ENCODE assay signal across 2 cellular contexts in the genomic region with DNA sequence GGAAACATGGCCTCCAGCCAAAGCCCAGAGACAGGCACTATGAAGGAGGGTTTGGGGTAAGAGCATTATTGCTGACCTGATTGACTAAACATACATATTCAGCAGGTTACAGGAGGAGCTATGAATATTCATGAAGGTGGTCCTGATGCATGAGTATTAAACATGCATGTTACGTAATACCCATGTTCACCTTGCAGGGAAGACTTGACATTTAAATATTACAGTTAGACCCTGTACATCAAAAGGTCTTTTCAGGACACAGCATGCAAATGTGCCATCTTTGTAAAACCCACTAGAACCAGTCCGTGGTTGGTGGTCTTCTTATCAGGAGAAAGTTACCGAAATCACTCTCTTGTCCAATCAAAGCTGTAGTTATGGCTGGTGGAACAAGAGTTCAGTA.
TF ChIP-seq lines count a peak whose summit lies in the region.

No MANE protein-coding gene starts in this region.

TF ChIP-seq in Ishikawa, 13 proteins besides CTCF, POLR2A, EP300 and RAD21:
- TF ChIP-seq, protein P1, sequence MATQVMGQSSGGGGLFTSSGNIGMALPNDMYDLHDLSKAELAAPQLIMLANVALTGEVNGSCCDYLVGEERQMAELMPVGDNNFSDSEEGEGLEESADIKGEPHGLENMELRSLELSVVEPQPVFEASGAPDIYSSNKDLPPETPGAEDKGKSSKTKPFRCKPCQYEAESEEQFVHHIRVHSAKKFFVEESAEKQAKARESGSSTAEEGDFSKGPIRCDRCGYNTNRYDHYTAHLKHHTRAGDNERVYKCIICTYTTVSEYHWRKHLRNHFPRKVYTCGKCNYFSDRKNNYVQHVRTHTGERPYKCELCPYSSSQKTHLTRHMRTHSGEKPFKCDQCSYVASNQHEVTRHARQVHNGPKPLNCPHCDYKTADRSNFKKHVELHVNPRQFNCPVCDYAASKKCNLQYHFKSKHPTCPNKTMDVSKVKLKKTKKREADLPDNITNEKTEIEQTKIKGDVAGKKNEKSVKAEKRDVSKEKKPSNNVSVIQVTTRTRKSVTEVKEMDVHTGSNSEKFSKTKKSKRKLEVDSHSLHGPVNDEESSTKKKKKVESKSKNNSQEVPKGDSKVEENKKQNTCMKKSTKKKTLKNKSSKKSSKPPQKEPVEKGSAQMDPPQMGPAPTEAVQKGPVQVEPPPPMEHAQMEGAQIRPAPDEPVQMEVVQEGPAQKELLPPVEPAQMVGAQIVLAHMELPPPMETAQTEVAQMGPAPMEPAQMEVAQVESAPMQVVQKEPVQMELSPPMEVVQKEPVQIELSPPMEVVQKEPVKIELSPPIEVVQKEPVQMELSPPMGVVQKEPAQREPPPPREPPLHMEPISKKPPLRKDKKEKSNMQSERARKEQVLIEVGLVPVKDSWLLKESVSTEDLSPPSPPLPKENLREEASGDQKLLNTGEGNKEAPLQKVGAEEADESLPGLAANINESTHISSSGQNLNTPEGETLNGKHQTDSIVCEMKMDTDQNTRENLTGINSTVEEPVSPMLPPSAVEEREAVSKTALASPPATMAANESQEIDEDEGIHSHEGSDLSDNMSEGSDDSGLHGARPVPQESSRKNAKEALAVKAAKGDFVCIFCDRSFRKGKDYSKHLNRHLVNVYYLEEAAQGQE (IDR thresholded peaks at IDR 0.05; ENCODE audit: low read depth) = no peak
- TF ChIP-seq YY1 (IDR thresholded peaks at IDR 0.05; ENCODE audit: low read depth) (no peak), NFIC (IDR thresholded peaks at IDR 0.05) (no peak), TEAD4 (IDR thresholded peaks at IDR 0.05) (no peak), CEBPB (IDR thresholded peaks at IDR 0.05) (0 out of 2 replicates have a peak, but pooled peaks have one; percentile 20)
- TF ChIP-seq, protein P2, sequence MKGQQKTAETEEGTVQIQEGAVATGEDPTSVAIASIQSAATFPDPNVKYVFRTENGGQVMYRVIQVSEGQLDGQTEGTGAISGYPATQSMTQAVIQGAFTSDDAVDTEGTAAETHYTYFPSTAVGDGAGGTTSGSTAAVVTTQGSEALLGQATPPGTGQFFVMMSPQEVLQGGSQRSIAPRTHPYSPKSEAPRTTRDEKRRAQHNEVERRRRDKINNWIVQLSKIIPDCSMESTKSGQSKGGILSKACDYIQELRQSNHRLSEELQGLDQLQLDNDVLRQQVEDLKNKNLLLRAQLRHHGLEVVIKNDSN (IDR thresholded peaks at IDR 0.05) = no peak

TF ChIP-seq in K562, 482 proteins besides CTCF, POLR2A, EP300 and RAD21:
- TF ChIP-seq CEBPB (tag; IDR thresholded peaks at IDR 0.05) (peak; percentile 79), CEBPG (CRISPR knock-in tag; IDR thresholded peaks at IDR 0.05) (no peak), CEBPG (tag; conservative IDR thresholded peaks at IDR 0.05 in 1 of 2, IDR thresholded peaks at IDR 0.05 in 1 of 2) (peak in 1 of 2 experiments; percentile 60; a peak in 2 of 4 replicates)
- TF ChIP-seq, protein P3, sequence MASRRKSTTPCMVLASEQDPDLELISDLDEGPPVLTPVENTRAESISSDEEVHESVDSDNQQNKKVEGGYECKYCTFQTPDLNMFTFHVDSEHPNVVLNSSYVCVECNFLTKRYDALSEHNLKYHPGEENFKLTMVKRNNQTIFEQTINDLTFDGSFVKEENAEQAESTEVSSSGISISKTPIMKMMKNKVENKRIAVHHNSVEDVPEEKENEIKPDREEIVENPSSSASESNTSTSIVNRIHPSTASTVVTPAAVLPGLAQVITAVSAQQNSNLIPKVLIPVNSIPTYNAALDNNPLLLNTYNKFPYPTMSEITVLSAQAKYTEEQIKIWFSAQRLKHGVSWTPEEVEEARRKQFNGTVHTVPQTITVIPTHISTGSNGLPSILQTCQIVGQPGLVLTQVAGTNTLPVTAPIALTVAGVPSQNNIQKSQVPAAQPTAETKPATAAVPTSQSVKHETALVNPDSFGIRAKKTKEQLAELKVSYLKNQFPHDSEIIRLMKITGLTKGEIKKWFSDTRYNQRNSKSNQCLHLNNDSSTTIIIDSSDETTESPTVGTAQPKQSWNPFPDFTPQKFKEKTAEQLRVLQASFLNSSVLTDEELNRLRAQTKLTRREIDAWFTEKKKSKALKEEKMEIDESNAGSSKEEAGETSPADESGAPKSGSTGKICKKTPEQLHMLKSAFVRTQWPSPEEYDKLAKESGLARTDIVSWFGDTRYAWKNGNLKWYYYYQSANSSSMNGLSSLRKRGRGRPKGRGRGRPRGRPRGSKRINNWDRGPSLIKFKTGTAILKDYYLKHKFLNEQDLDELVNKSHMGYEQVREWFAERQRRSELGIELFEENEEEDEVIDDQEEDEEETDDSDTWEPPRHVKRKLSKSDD (conservative IDR thresholded peaks at IDR 0.05; ENCODE audit: low read length) = no peak
- TF ChIP-seq, protein P4, sequence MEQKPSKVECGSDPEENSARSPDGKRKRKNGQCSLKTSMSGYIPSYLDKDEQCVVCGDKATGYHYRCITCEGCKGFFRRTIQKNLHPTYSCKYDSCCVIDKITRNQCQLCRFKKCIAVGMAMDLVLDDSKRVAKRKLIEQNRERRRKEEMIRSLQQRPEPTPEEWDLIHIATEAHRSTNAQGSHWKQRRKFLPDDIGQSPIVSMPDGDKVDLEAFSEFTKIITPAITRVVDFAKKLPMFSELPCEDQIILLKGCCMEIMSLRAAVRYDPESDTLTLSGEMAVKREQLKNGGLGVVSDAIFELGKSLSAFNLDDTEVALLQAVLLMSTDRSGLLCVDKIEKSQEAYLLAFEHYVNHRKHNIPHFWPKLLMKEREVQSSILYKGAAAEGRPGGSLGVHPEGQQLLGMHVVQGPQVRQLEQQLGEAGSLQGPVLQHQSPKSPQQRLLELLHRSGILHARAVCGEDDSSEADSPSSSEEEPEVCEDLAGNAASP (IDR thresholded peaks at IDR 0.05) = no peak
- TF ChIP-seq, protein P5, sequence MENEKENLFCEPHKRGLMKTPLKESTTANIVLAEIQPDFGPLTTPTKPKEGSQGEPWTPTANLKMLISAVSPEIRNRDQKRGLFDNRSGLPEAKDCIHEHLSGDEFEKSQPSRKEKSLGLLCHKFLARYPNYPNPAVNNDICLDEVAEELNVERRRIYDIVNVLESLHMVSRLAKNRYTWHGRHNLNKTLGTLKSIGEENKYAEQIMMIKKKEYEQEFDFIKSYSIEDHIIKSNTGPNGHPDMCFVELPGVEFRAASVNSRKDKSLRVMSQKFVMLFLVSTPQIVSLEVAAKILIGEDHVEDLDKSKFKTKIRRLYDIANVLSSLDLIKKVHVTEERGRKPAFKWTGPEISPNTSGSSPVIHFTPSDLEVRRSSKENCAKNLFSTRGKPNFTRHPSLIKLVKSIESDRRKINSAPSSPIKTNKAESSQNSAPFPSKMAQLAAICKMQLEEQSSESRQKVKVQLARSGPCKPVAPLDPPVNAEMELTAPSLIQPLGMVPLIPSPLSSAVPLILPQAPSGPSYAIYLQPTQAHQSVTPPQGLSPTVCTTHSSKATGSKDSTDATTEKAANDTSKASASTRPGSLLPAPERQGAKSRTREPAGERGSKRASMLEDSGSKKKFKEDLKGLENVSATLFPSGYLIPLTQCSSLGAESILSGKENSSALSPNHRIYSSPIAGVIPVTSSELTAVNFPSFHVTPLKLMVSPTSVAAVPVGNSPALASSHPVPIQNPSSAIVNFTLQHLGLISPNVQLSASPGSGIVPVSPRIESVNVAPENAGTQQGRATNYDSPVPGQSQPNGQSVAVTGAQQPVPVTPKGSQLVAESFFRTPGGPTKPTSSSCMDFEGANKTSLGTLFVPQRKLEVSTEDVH (IDR thresholded peaks at IDR 0.05; ENCODE audit: low read depth, partially characterized antibody) = no peak
TF ChIP-seq in K562: peak in this region for 2.
